Comparison of ENCODE assay signal across 10 cellular contexts in the genomic region with DNA sequence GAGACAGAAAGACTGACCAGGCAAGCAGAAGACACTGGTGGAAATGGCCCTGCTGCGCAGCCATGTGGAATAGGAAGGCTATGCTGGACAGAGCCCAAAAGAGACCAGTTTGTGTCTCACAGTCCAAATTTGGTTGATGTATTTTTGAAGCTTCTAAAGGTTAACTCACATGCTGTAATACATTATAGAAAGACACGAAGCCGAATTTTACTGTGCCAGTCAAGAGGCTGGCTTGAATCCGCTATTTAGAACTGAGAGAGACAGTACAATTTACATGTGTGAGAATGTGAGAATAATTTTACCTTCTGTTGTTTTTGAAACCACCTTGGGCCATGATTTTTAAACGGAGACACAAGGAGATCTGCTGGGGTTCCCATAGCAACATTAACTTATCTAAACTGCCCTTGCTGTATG.
DNase-seq lines count a peak whose midpoint lies in the region; ATAC-seq and TF ChIP-seq lines count a peak whose summit lies in the region.
"Had no signal": no experiment of that assay in that cellular context is flagged by ENCODE, and none has a peak within 500 bp of the region (broad histone marks: within the 10 kb centered on the region; RNA-seq: fewer than 3 reads in every experiment).

No MANE protein-coding gene starts in this region.

- no peak overlapping the region for H3K9ac ChIP-seq in smooth muscle cell (ENCODE audit: low read depth)

- intact Hi-C loops in testis (cut with DNase I; ENCODE audit: low total_unique reads) = no loop called here

- CTCF ChIA-PET in RWPE1 (lab: Yijun Ruan, JAX) = no interaction called here

- no peaks in the 10 kb centered on the region for H4K20me1 ChIP-seq in smooth muscle cell (ENCODE audit: low read depth)

- H3K79me2 ChIP-seq in smooth muscle cell (ENCODE audit: low read depth) = no peaks in the 10 kb centered on the region

- peak; percentile 39 for ATAC-seq in GM18511 (IDR thresholded peaks at IDR 0.05; ENCODE audit: unreplicated experiment)
- ATAC-seq in GM19468 (IDR thresholded peaks at IDR 0.05; ENCODE audit: extremely low read depth, unreplicated experiment) = peak; percentile 16
- ATAC-seq in HG03175 (IDR thresholded peaks at IDR 0.05; ENCODE audit: unreplicated experiment) = peak; percentile 37

- POLR2A ChIA-PET in RWPE1 (lab: Yijun Ruan, JAX; ENCODE audit: low non-redundant PET) = no interaction called here

- TF ChIP-seq CTCF in RWPE1 (conservative IDR thresholded peaks at IDR 0.05; ENCODE audit: low read depth) (no peak), smooth muscle cell (IDR thresholded peaks at IDR 0.05; ENCODE audit: borderline replicate concordance, insufficient read depth, poor library complexity, severe bottlenecking) (no peak), testis (IDR thresholded peaks at IDR 0.05) (no peak)

- peaks cover 4% of the 10 kb centered on the region for H3F3A ChIP-seq in smooth muscle cell (ENCODE audit: low read depth)

- H2AFZ ChIP-seq in smooth muscle cell (ENCODE audit: low read depth) = no peak overlapping the region

- H3K27ac ChIP-seq in caudate nucleus (ENCODE audit: low read depth, low read length) (peak overlapping the region; percentile 2), RWPE1 (no peak overlapping the region), smooth muscle cell (ENCODE audit: low read depth) (no peak overlapping the region), testis (no peak overlapping the region)
- H3K27ac ChIP-seq: thoracic aorta had no signal

- no peak overlapping the region for H3K4me3 ChIP-seq in smooth muscle cell
- no peak overlapping the region for H3K4me3 ChIP-seq in testis
- H3K4me3 ChIP-seq: thoracic aorta had no signal

- DNase-seq in caudate nucleus (lab: John Stamatoyannopoulos, UW) (peak in 1 of 61 donors; percentile 90), RWPE1 (ENCODE audit: low spot score) (no peak), smooth muscle cell (lab: John Stamatoyannopoulos, UW; ENCODE audit: unreplicated experiment) (no peak), testis (no peak)
- no peak for DNase-seq in stimulated activated CD4-positive, alpha-beta T cell treated with anti-CD3 and anti-CD28 coated beads, Interleukin-1b, Interleukin-23, amount 100 ng/mL, for 48 hours
- DNase-seq: small intestine had no signal

- H3K36me3 ChIP-seq in smooth muscle cell (ENCODE audit: low read depth) (no peaks in the 10 kb centered on the region), testis (ENCODE audit: low read depth, missing control alignments) (no peaks in the 10 kb centered on the region)
- H3K36me3 ChIP-seq: thoracic aorta had no signal

- no peak for TF ChIP-seq POLR2A in testis (IDR thresholded peaks at IDR 0.05)

- WGBS in smooth muscle cell (ENCODE audit: low lambda C conversion rate) = 73% methylated on average over 5 of the region's 5 CpGs
- 88 to 93% methylated on average over 5 of the region's 5 CpGs for WGBS in testis, 2 donors

- H3K4me2 ChIP-seq in smooth muscle cell = no peak overlapping the region

- H3K9me3 ChIP-seq in smooth muscle cell (replicated peaks; ENCODE audit: low read depth) (no peaks in the 10 kb centered on the region), testis (no peaks in the 10 kb centered on the region)
- H3K9me3 ChIP-seq: thoracic aorta had no signal

- H3K4me1 ChIP-seq in smooth muscle cell (ENCODE audit: low read depth) = peaks cover 41% of the 10 kb centered on the region
- H3K4me1 ChIP-seq in testis = peaks cover 7% of the 10 kb centered on the region

- no peaks in the 10 kb centered on the region for H3K27me3 ChIP-seq in smooth muscle cell (ENCODE audit: low read depth)
- H3K27me3 ChIP-seq in testis = no peaks in the 10 kb centered on the region
